26 cellular contexts compared by ENCODE assay signal in genomic region chr20:36308986-36309385, GRCh38. TPM values are rescaled to one million over a fixed set of nuclear protein-coding genes. Genes with fewer than 3 reads are reported as not detected.
A peak's percentile ranks its signal among the peaks of the same experiment; 100 is the strongest.
DNase-seq lines count a peak whose midpoint lies in the region; ATAC-seq and TF ChIP-seq lines count a peak whose summit lies in the region.
"Had no signal": no experiment of that assay in that cellular context is flagged by ENCODE, and none has a peak within 500 bp of the region (broad histone marks: within the 10 kb centered on the region; RNA-seq: fewer than 3 reads in every experiment).

No MANE protein-coding gene starts in this region.

- H3K9me3 Mint-ChIP-seq in CD4-positive, CD25-positive, alpha-beta regulatory T cell = peaks cover 0 to 4% (median 0%) of the 10 kb centered on the region in 7 donors
- H3K9me3 Mint-ChIP-seq in GM23338 = no peaks in the 10 kb centered on the region
- H3K9me3 Mint-ChIP-seq: CD8-positive, alpha-beta T cell had no signal

- H3K4me3 Mint-ChIP-seq in CD4-positive, CD25-positive, alpha-beta regulatory T cell = peak overlapping the region; percentile 41 to 47 (median 44)
- H3K4me3 Mint-ChIP-seq in GM23338 = no peak overlapping the region
- H3K4me3 Mint-ChIP-seq: CD8-positive, alpha-beta T cell had no signal

- no peak overlapping the region for H2AFZ ChIP-seq in GM23338
- H2AFZ ChIP-seq: PC-9 had no signal

- intact Hi-C loops in sigmoid colon (cut with DNase I) = no loop called here

- no peaks in the 10 kb centered on the region for H3K79me2 ChIP-seq in GM23338 (replicated peaks; ENCODE audit: insufficient read depth)

- H3K36me3 ChIP-seq in CD4-positive, CD25-positive, alpha-beta regulatory T cell (ENCODE audit: control insufficient read depth, insufficient read depth, low read length) = no peaks in the 10 kb centered on the region
- H3K36me3 ChIP-seq in GM23338 (ENCODE audit: insufficient read depth) = no peaks in the 10 kb centered on the region
- no peaks in the 10 kb centered on the region for H3K36me3 ChIP-seq in sigmoid colon
- no peaks in the 10 kb centered on the region for H3K36me3 ChIP-seq in SJCRH30
- H3K36me3 ChIP-seq: SJSA1 had no signal

- no peaks in the 10 kb centered on the region for H3K9me2 ChIP-seq in GM23338 (ENCODE audit: insufficient read depth)

- no peak for ATAC-seq in CD4-positive, CD25-positive, alpha-beta regulatory T cell (ENCODE audit: low read depth in 2 of 2)
- ATAC-seq in GM23338 = no peak
- ATAC-seq: CD8-positive, alpha-beta T cell; Right ventricle myocardium inferior had no signal

- H3K4me1 ChIP-seq in CD4-positive, CD25-positive, alpha-beta regulatory T cell (ENCODE audit: control insufficient read depth, insufficient read depth, low read length, poor library complexity, severe bottlenecking) = peaks cover 7% of the 10 kb centered on the region
- H3K4me1 ChIP-seq in GM23338 (ENCODE audit: insufficient read depth) = peaks cover 4% of the 10 kb centered on the region; the same call in 1 of the 2 replicates
- H3K4me1 ChIP-seq in sigmoid colon = peaks cover 0 to 19% (median 16%) of the 10 kb centered on the region in 4 donors
- no peaks in the 10 kb centered on the region for H3K4me1 ChIP-seq in SJCRH30
- H3K4me1 ChIP-seq: SJSA1 had no signal

- no peaks in the 10 kb centered on the region for H3K9me3 ChIP-seq in CD4-positive, CD25-positive, alpha-beta regulatory T cell (ENCODE audit: control insufficient read depth in 2 of 2, low read length in 2 of 2)
- H3K9me3 ChIP-seq in sigmoid colon = no peaks in the 10 kb centered on the region
- no peaks in the 10 kb centered on the region for H3K9me3 ChIP-seq in SJCRH30 (replicated peaks)
- H3K9me3 ChIP-seq: Caco-2, SJSA1 had no signal

- no peak overlapping the region for H3K4me3 ChIP-seq in CD4-positive, CD25-positive, alpha-beta regulatory T cell (ENCODE audit: low read depth, low read length)
- H3K4me3 ChIP-seq in GM23338 = no peak overlapping the region
- H3K4me3 ChIP-seq in sigmoid colon = no peak overlapping the region
- no peak overlapping the region for H3K4me3 ChIP-seq in SJCRH30
- H3K4me3 ChIP-seq: PC-9, SJSA1 had no signal

- peaks cover 0 to 16% (median 4%) of the 10 kb centered on the region in 4 donors for H3K4me1 Mint-ChIP-seq in CD4-positive, CD25-positive, alpha-beta regulatory T cell
- H3K4me1 Mint-ChIP-seq in GM23338 = peaks cover 13% of the 10 kb centered on the region

- H3K36me3 Mint-ChIP-seq in CD4-positive, CD25-positive, alpha-beta regulatory T cell = no peaks in the 10 kb centered on the region
- no peaks in the 10 kb centered on the region; the same call in 2 of the 3 replicates for H3K36me3 Mint-ChIP-seq in GM23338 (ENCODE audit: low read depth)
- H3K36me3 Mint-ChIP-seq: CD8-positive, alpha-beta T cell; IgD-negative memory B cell had no signal

- TF ChIP-seq EP300 in sigmoid colon (IDR thresholded peaks at IDR 0.05) = no peak

- TF ChIP-seq POLR2A in sigmoid colon (IDR thresholded peaks at IDR 0.05) = no peak

- H3K27ac ChIP-seq in CD4-positive, CD25-positive, alpha-beta regulatory T cell (ENCODE audit: insufficient read depth, low read length, poor library complexity, severe bottlenecking) = no peak overlapping the region
- H3K27ac ChIP-seq in GM23338 (ENCODE audit: low read depth) (no peak overlapping the region), sigmoid colon (no peak overlapping the region), SJCRH30 (no peak overlapping the region)
- H3K27ac ChIP-seq: HL-60, KMS-11, PC-9, SJSA1 had no signal

- 44 to 58% methylated on average over 12 of the region's 12 CpGs for WGBS in sigmoid colon, 2 donors

- H3K4me2 ChIP-seq in GM23338 = no peak overlapping the region
- H3K4me2 ChIP-seq: KMS-11, PC-9 had no signal

- H4K20me1 ChIP-seq in GM23338 (replicated peaks; ENCODE audit: insufficient read depth) = no peaks in the 10 kb centered on the region; the same call in 1 of the 2 replicates

- 0 out of 2 replicates have a peak, but pooled peaks cover 4% of the 10 kb centered on the region for H3F3A ChIP-seq in GM23338 (replicated peaks; ENCODE audit: low read depth)

- TF ChIP-seq CTCF in GM23338 (conservative IDR thresholded peaks at IDR 0.05; ENCODE audit: low read depth in 2 of 2) (no peak), sigmoid colon (IDR thresholded peaks at IDR 0.05) (no peak)

- H3K27ac Mint-ChIP-seq in CD4-positive, CD25-positive, alpha-beta regulatory T cell = no peak overlapping the region
- H3K27ac Mint-ChIP-seq in GM23338 = no peak overlapping the region
- H3K27ac Mint-ChIP-seq: CD8-positive, alpha-beta T cell had no signal

- peaks cover 20% of the 10 kb centered on the region for H3K27me3 ChIP-seq in CD4-positive, CD25-positive, alpha-beta regulatory T cell (ENCODE audit: control insufficient read depth, insufficient read depth, low read length)
- peaks cover 38% of the 10 kb centered on the region for H3K27me3 ChIP-seq in GM23338 (ENCODE audit: insufficient read depth)
- peaks cover 24 to 88% (median 67%) of the 10 kb centered on the region in 3 donors for H3K27me3 ChIP-seq in sigmoid colon
- H3K27me3 ChIP-seq in SJCRH30 = peaks cover 27% of the 10 kb centered on the region

- DNase-seq in CD4-positive, CD25-positive, alpha-beta regulatory T cell = no peak
- DNase-seq in GM23338 (ENCODE audit: low spot score) (peak; percentile 32), mesenteric fat pad (ENCODE audit: low spot score) (peak; percentile 37), sigmoid colon (peak; percentile 38), NCI-H226 (no peak), SJCRH30 (no peak)
- DNase-seq in stimulated activated CD8-positive, alpha-beta memory T cell treated with anti-CD3 and anti-CD28 coated beads, Interleukin-4, amount 100 ng/mL, for 48 hours = no peak
- DNase-seq: C1 segment of cervical spinal cord; CD8-positive, alpha-beta T cell; DMS79 treated with DMSO at 0.1 percent for 48 hours; GF-D8; GOT3; HCEC 1CT; MM.1S; NCI-H2029; NCI-H446 treated with DMSO at 0.1 percent for 48 hours; NCI-H526; NCI-H82; NK-92 treated with Interleukin-12 subunit alpha and Interleukin-12 subunit beta, amount 100 ng/mL, for 24 hours; PC-9 had no signal

- H3K27me3 Mint-ChIP-seq in CD4-positive, CD25-positive, alpha-beta regulatory T cell = peaks cover 41% of the 10 kb centered on the region
- peaks cover 21% of the 10 kb centered on the region for H3K27me3 Mint-ChIP-seq in GM23338 (ENCODE audit: insufficient read depth, low read depth, poor library complexity)

TF ChIP-seq in GM23338, 12 proteins besides CTCF, POLR2A, EP300 and RAD21 (continues in another document):
- TF ChIP-seq REST (IDR thresholded peaks at IDR 0.05; ENCODE audit: unreplicated experiment) (no peak), NANOG (IDR thresholded peaks at IDR 0.05; ENCODE audit: borderline replicate concordance) (no peak), ETS1 (IDR thresholded peaks at IDR 0.05) (no peak)

RNA-seq across cellular contexts. Expression of gene DLGAP4, which starts 2.8 kb away (rescaled TPM):
- total RNA-seq in CD4-positive, CD25-positive, alpha-beta regulatory T cell = 43.5 TPM
- 10 to 100 TPM; 10.8 to 15.2 (median 14.2) TPM for polyA plus RNA-seq in CD4-positive, CD25-positive, alpha-beta regulatory T cell
- 34.9 and 46.1 TPM in 2 replicates for total RNA-seq in GM23338 (2014; rRNA removed; shearing (Covaris generic))
- polyA plus RNA-seq in GM23338 (2016; fragmentation: Nextera tagmentation; extraction: Ambion mirVana) (46.8 and 52.2 TPM in 2 replicates), sigmoid colon (10 to 100 TPM; 21.7 to 36.9 (median 23.4) TPM)
- total RNA-seq in mesenteric fat pad (83.1 TPM), sigmoid colon (10 to 100 TPM; 21.0 to 60.7 (median 37.5) TPM)
- 17.5 and 18.4 TPM in 2 replicates for total RNA-seq in SJCRH30 (2014; rRNA removed; shearing (Covaris generic))

Comparison
In these comparisons a context has a peak if more than half of its experiments do, and no peak if none do; other contexts are left out.
1. DNase-seq: peak in GM23338 (single experiment), mesenteric fat pad (single experiment) and sigmoid colon (single experiment); none in CD4-positive, CD25-positive, alpha-beta regulatory T cell (0 of 3), NCI-H226 (single experiment), stimulated activated CD8-positive, alpha-beta memory T cell treated with anti-CD3 and anti-CD28 coated beads, Interleukin-4, amount 100 ng/mL, for 48 hours (single experiment) and SJCRH30 (0 of 2).